19 cellular contexts compared by ENCODE assay signal in the genomic region with DNA sequence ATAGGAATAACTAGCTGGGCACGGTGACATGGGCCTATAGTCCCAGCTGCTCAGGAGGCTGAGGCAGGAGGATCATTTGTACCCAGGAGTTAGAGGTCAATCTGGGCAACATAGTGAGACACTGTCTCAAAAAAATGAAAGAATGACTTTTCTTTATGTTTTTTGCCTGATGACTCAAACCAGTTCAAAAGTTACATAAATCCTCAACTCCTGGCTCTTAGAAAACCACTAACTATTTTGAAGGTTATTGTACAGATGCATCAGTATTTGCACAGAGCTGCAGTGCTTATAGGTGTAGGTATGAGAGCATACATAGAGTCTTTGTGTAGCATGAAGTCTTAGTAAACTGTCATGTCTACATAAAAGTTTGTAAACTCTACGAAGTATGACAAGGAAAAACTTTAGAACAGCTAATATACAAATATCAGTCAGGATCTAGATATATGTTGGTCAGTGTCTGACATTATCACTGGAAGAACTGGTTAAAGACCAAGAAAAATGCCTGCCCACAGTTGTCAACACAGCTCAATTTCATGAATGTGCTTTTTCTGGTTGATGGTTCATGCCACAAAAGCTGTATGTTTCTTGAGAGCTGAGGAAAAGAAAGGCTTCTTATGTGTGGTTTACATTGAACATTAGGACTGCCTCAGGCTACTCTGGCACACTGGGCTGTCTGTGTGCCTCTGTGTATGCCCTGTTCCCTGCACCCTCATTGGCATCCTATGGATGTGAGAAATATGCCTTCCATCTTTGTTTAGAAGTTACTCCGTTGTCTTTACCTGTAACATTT.
DNase-seq lines count a peak whose midpoint lies in the region; ATAC-seq and TF ChIP-seq lines count a peak whose summit lies in the region.
"Had no signal": no experiment of that assay in that cellular context is flagged by ENCODE, and none has a peak within 500 bp of the region (broad histone marks: within the 10 kb centered on the region; RNA-seq: fewer than 3 reads in every experiment).

No MANE protein-coding gene starts in this region.

- no peak overlapping the region for H2AFZ ChIP-seq in trophoblast cell (ENCODE audit: insufficient read depth, low read length, poor library complexity)
- H2AFZ ChIP-seq: parathyroid adenoma had no signal

- H3K9me3 ChIP-seq in SJCRH30 (replicated peaks), result no peaks in the 10 kb centered on the region
- no peaks in the 10 kb centered on the region for H3K9me3 ChIP-seq in trophoblast cell (ENCODE audit: insufficient read depth, low read depth, low read length)
- H3K9me3 ChIP-seq: right lobe of liver had no signal

- no peaks in the 10 kb centered on the region for H3K79me2 ChIP-seq in trophoblast cell (ENCODE audit: control insufficient read depth, insufficient read depth, low read length, poor library complexity)
- H3K79me2 ChIP-seq: parathyroid adenoma had no signal

- H4K91ac ChIP-seq in trophoblast cell (ENCODE audit: low read depth, low read length), result no peak overlapping the region

- no peaks in the 10 kb centered on the region for H3K27me3 ChIP-seq in SJCRH30
- H3K27me3 ChIP-seq in trophoblast cell (ENCODE audit: insufficient read depth, low read length), result no peaks in the 10 kb centered on the region
- H3K27me3 ChIP-seq: right lobe of liver had no signal

- TF ChIP-seq CTCF in choroid plexus epithelial cell (conservative IDR thresholded peaks at IDR 0.05; ENCODE audit: low read depth, low read length), result no peak

- no peak overlapping the region for H2BK120ac ChIP-seq in trophoblast cell (ENCODE audit: insufficient read depth, low read length, poor library complexity)

- H2BK5ac ChIP-seq in trophoblast cell (ENCODE audit: low read depth, low read length, poor library complexity), result no peak overlapping the region

- H3K27ac ChIP-seq in SJCRH30 (peak overlapping the region; percentile 77), trophoblast cell (ENCODE audit: low read depth, low read length) (no peak overlapping the region)
- H3K27ac ChIP-seq: parathyroid adenoma, right lobe of liver had no signal

- H3K4me2 ChIP-seq in trophoblast cell (ENCODE audit: low read length), result no peak overlapping the region

- H2AK5ac ChIP-seq in trophoblast cell (ENCODE audit: low read length), result no peak overlapping the region

- no CpG with 5 or more reads among the region's 3 CpGs for WGBS in trophoblast cell (ENCODE audit: extremely low coverage, insufficient coverage, insufficient read length)

- ATAC-seq in HG03442 (IDR thresholded peaks at IDR 0.05; ENCODE audit: unreplicated experiment), result no peak
- ATAC-seq: HCT116 had no signal

- H3K18ac ChIP-seq in trophoblast cell (ENCODE audit: low read length), result no peak overlapping the region

- H3K9ac ChIP-seq in trophoblast cell (ENCODE audit: low read length), result no peak overlapping the region
- H3K9ac ChIP-seq: parathyroid adenoma had no signal

- H3K4me3 ChIP-seq in SJCRH30 (no peak overlapping the region), choroid plexus epithelial cell (ENCODE audit: low read depth, low read length) (no peak overlapping the region), trophoblast cell (ENCODE audit: low read depth, low read length) (no peak overlapping the region)
- H3K4me3 ChIP-seq: right lobe of liver had no signal

- no peak overlapping the region for H2BK12ac ChIP-seq in trophoblast cell (ENCODE audit: low read length)

- no peak overlapping the region for H4K12ac ChIP-seq in trophoblast cell (ENCODE audit: low read depth, low read length)

- H4K8ac ChIP-seq in trophoblast cell (ENCODE audit: low read depth, low read length), result no peak overlapping the region

- DNase-seq in EH (ENCODE audit: low read depth) (peak; percentile 48), SJCRH30 (peak; percentile 40 to 72), choroid plexus epithelial cell (ENCODE audit: low read depth) (peak; percentile 64), trophoblast cell (peak; percentile 31 to 85), LoVo (ENCODE audit: low spot score) (no peak), GM19238 (ENCODE audit: insufficient read length, low spot score) (no peak), NCI-H510A (lab: John Stamatoyannopoulos, UW) (no peak)
- DNase-seq: activated CD4-positive, alpha-beta T cell treated with anti-CD3 and anti-CD28 coated beads for 48 hours; activated naive CD8-positive, alpha-beta T cell treated with anti-CD3 and anti-CD28 coated beads for 36 hours; C1 segment of cervical spinal cord; Calu3; Kasumi-1; naive B cell; NCI-H1048; NCI-H187 treated with DMSO at 0.1 percent for 48 hours had no signal

- no peaks in the 10 kb centered on the region for H3K79me1 ChIP-seq in trophoblast cell (ENCODE audit: low read length)

- H3K4me1 ChIP-seq in SJCRH30, result peaks cover 35% of the 10 kb centered on the region
- H3K4me1 ChIP-seq in trophoblast cell (ENCODE audit: control insufficient read depth in 1 of 2, insufficient read depth in 2 of 2, low read length in 2 of 2), result no peaks in the 10 kb centered on the region
- H3K4me1 ChIP-seq: parathyroid adenoma had no signal

- H3K36me3 ChIP-seq in SJCRH30 (no peaks in the 10 kb centered on the region), trophoblast cell (ENCODE audit: control insufficient read depth in 1 of 2, insufficient read depth in 2 of 2, low read length in 2 of 2) (peaks cover 5 to 6% of the 10 kb centered on the region in 2 experiments)

- H3K23ac ChIP-seq in trophoblast cell (ENCODE audit: low read length), result no peak overlapping the region

- no peak overlapping the region for H3K4ac ChIP-seq in trophoblast cell (ENCODE audit: low read depth, low read length)

- no peak overlapping the region for H3K14ac ChIP-seq in trophoblast cell (ENCODE audit: low read length)

Comparison
In these comparisons a context has a peak if more than half of its experiments do, and no peak if none do; other contexts are left out.
1. DNase-seq: peak in EH (single experiment), SJCRH30 (2 of 2), choroid plexus epithelial cell (single experiment) and trophoblast cell (2 of 2); none in LoVo (single experiment), GM19238 (single experiment) and NCI-H510A (single experiment).